In genomic region chr2:20514596-20515269, GRCh38 we compare ENCODE assay signal across 10 cellular contexts.
DNase-seq lines count a peak whose midpoint lies in the region; TF ChIP-seq lines count a peak whose summit lies in the region.
"Had no signal": no experiment of that assay in that cellular context is flagged by ENCODE, and none has a peak within 500 bp of the region (broad histone marks: within the 10 kb centered on the region; RNA-seq: fewer than 3 reads in every experiment).

No MANE protein-coding gene starts in this region.

- no peak for TF ChIP-seq POLR2A in esophagus muscularis mucosa (IDR thresholded peaks at IDR 0.05; ENCODE audit: low read depth)

- TSS peak; percentile 82 for BruUV-seq in PC-9 (replicated peaks; lab: Mats Ljungman, UMichigan)

- H3K27me3 ChIP-seq in PC-9 (ENCODE audit: insufficient read depth, low read depth) (no peaks in the 10 kb centered on the region), esophagus muscularis mucosa (no peaks in the 10 kb centered on the region)

- H3K4me3 ChIP-seq in AG09309 (ENCODE audit: control insufficient read depth, low read depth, low read length) (no peak overlapping the region), PC-9 (no peak overlapping the region), esophagus muscularis mucosa (no peak overlapping the region)

- intact Hi-C loops in PC-9 (cut with micrococcal nuclease; ENCODE audit: unreplicated experiment) (loop anchor here (1.0 to 5.0 kb wide), 3 partner anchors 18 to 67 kb away; partner anchors contain the start of gene RHOB), esophagus muscularis mucosa (cut with DNase I) (no loop called here)

- peaks cover 6% of the 10 kb centered on the region; the same call in 1 of the 2 replicates for H3F3A ChIP-seq in PC-9 (ENCODE audit: insufficient read depth, low read depth)

- TF ChIP-seq CTCF in AG09309 (IDR thresholded peaks at IDR 0.05; ENCODE audit: control insufficient read depth, insufficient read depth, low read depth, low read length, missing control alignments) = no peak
- TF ChIP-seq CTCF in PC-9 (conservative IDR thresholded peaks at IDR 0.05) = no peak
- no peak for TF ChIP-seq CTCF in esophagus muscularis mucosa (IDR thresholded peaks at IDR 0.05)
- TF ChIP-seq CTCF in nephron progenitor cell (IDR thresholded peaks at IDR 0.05) = no peak

- peak; percentile 88 for DNase-seq in AG09309 (ENCODE audit: low read depth)
- DNase-seq in PC-9 = peak; percentile 77 to 91
- DNase-seq in esophagus muscularis mucosa (ENCODE audit: extremely low spot score) = no peak
- DNase-seq in nephron progenitor cell = no peak
- no peak for DNase-seq in DMS 273 treated with DMSO at 0.1 percent for 48 hours (lab: John Stamatoyannopoulos, UW)
- no peak for DNase-seq in GF-D8 (lab: John Stamatoyannopoulos, UW)
- no peak for DNase-seq in activated naive CD4-positive, alpha-beta T cell treated with anti-CD3 and anti-CD28 coated beads, Interleukin-2, amount 50 U/mL, for 16 hours
- no peak for DNase-seq in NOMO-1 treated with dmso at 0.1 percent for 144 hours (lab: John Stamatoyannopoulos, UW; ENCODE audit: unreplicated experiment)
- DNase-seq: activated naive CD8-positive, alpha-beta T cell treated with anti-CD3 and anti-CD28 coated beads, Interleukin-2, amount 50 U/mL, for 24 hours; NCI-H2081 had no signal

- POLR2A ChIA-PET in PC-9 (lab: Charles Lee; ENCODE audit: unreplicated experiment) = no interaction called here

- no peak for TF ChIP-seq EP300 in esophagus muscularis mucosa (IDR thresholded peaks at IDR 0.05)

- peaks cover 11% of the 10 kb centered on the region for H3K9me3 Mint-ChIP-seq in nephron progenitor cell
- H3K9me3 Mint-ChIP-seq: activated naive CD8-positive, alpha-beta T cell treated with anti-CD3 and anti-CD28 coated beads, Interleukin-2, amount 50 U/mL, for 24 hours had no signal

- H3K4me1 Mint-ChIP-seq in nephron progenitor cell = peaks cover 45% of the 10 kb centered on the region

- H3K9me2 ChIP-seq in PC-9 (ENCODE audit: insufficient read depth) = no peaks in the 10 kb centered on the region

- H2AFZ ChIP-seq in PC-9 = no peak overlapping the region

- CTCF ChIA-PET in PC-9 (lab: Charles Lee) = no interaction called here

- H3K27me3 Mint-ChIP-seq in nephron progenitor cell (ENCODE audit: low read depth, poor library complexity) = peaks cover 9% of the 10 kb centered on the region

- H3K79me2 ChIP-seq in PC-9 (ENCODE audit: low read depth) = no peaks in the 10 kb centered on the region

- H3K36me3 Mint-ChIP-seq in nephron progenitor cell (ENCODE audit: low read depth) = no peaks in the 10 kb centered on the region

- H3K36me3 ChIP-seq in PC-9 (ENCODE audit: low read depth) (no peaks in the 10 kb centered on the region), esophagus muscularis mucosa (no peaks in the 10 kb centered on the region)

- H3K4me1 ChIP-seq in PC-9 (replicated peaks; ENCODE audit: insufficient read depth) (peaks cover 26% of the 10 kb centered on the region), esophagus muscularis mucosa (peaks cover 0 to 25% (median 13%) of the 10 kb centered on the region in 4 donors)

- H3K27ac Mint-ChIP-seq in nephron progenitor cell = peak overlapping the region; percentile 35
- H3K27ac Mint-ChIP-seq: activated naive CD8-positive, alpha-beta T cell treated with anti-CD3 and anti-CD28 coated beads, Interleukin-2, amount 50 U/mL, for 24 hours had no signal

- H3K4me2 ChIP-seq in PC-9 = peak overlapping the region; percentile 60

- WGBS in esophagus muscularis mucosa = 91% methylated on average over 8 of the region's 8 CpGs

- H3K9me3 ChIP-seq in PC-9 (ENCODE audit: insufficient read depth, low read depth) (no peaks in the 10 kb centered on the region), esophagus muscularis mucosa (no peaks in the 10 kb centered on the region)

- H3K27ac ChIP-seq in PC-9 (peak overlapping the region; percentile 83), esophagus muscularis mucosa (replicated peaks in 1 of 4) (peak overlapping the region in 3 of 4 donors; percentile 64 to 75 (median 66))

- H3K4me3 Mint-ChIP-seq in nephron progenitor cell = no peak overlapping the region
- H3K4me3 Mint-ChIP-seq: activated naive CD8-positive, alpha-beta T cell treated with anti-CD3 and anti-CD28 coated beads, Interleukin-2, amount 50 U/mL, for 24 hours had no signal

- H4K20me1 ChIP-seq in PC-9 (ENCODE audit: insufficient read depth) = no peaks in the 10 kb centered on the region

Comparison
In these comparisons a context has a peak if more than half of its experiments do, and no peak if none do; other contexts are left out.
1. DNase-seq: peak in AG09309 (single experiment) and PC-9 (2 of 2); none in esophagus muscularis mucosa (single experiment), nephron progenitor cell (single experiment), DMS 273 treated with DMSO at 0.1 percent for 48 hours (single experiment), GF-D8 (single experiment), activated naive CD4-positive, alpha-beta T cell treated with anti-CD3 and anti-CD28 coated beads, Interleukin-2, amount 50 U/mL, for 16 hours (single experiment) and NOMO-1 treated with dmso at 0.1 percent for 144 hours (single experiment).